In genomic region chr10:113199459-113199858, GRCh38 we compare ENCODE assay signal across 21 cellular contexts.
A peak's percentile ranks its signal among the peaks of the same experiment; 100 is the strongest.
DNase-seq lines count a peak whose midpoint lies in the region; ATAC-seq and TF ChIP-seq lines count a peak whose summit lies in the region.
"Had no signal": no experiment of that assay in that cellular context is flagged by ENCODE, and none has a peak within 500 bp of the region (broad histone marks: within the 10 kb centered on the region; RNA-seq: fewer than 3 reads in every experiment).

No MANE protein-coding gene starts in this region.

- CTCF ChIA-PET in HEK293 (lab: Yijun Ruan, JAX): interaction anchor here (0.6 kb wide), 1 partner anchor 185 kb away, joined by 3 read pairs; no protein-coding TSS in a partner anchor

- H3K36me3 ChIP-seq in HEK293 (ENCODE audit: control insufficient read depth in 2 of 2, insufficient read depth in 1 of 2, low read length in 2 of 2): no peaks in the 10 kb centered on the region
- H3K36me3 ChIP-seq: pancreas, upper lobe of left lung had no signal

- peak; percentile 64 for ATAC-seq in foreskin keratinocyte
- ATAC-seq: pancreas; stimulated activated effector memory CD8-positive, alpha-beta T cell treated with anti-CD3 and anti-CD28 coated beads, Interleukin-12 subunit alpha, Interleukin-12 subunit beta, amount 100 ng/mL, for 72 hours had no signal

- H3K9me3 ChIP-seq in HEK293 (ENCODE audit: control insufficient read depth, insufficient read depth, low read depth, low read length): no peaks in the 10 kb centered on the region
- H3K9me3 ChIP-seq: pancreas, upper lobe of left lung had no signal

- peak; percentile 18 for DNase-seq in A172 (ENCODE audit: low spot score)
- peak; percentile 13 for DNase-seq in astrocyte of the cerebellum (ENCODE audit: low read depth)
- peak in 1 of 2 donors; percentile 49 for DNase-seq in foreskin keratinocyte
- no peak for DNase-seq in G401 (ENCODE audit: low spot score)
- no peak for DNase-seq in NCI-H187 treated with DMSO at 0.1 percent for 48 hours (lab: John Stamatoyannopoulos, UW)
- no peak for DNase-seq in caudate nucleus (lab: John Stamatoyannopoulos, UW)
- no peak for DNase-seq in NCI-H1417 treated with DMSO at 0.1 percent for 48 hours (lab: John Stamatoyannopoulos, UW)
- DNase-seq: activated CD8-positive, alpha-beta memory T cell treated with anti-CD3 and anti-CD28 coated beads, Interleukin-2, amount 50 U/mL, for 4 hours; activated gamma-delta T cell; aorta; CD8-positive, alpha-beta memory T cell; DMS79 treated with DMSO at 0.1 percent for 48 hours; erythroblast; hippocampal formation; NCI-H2081; NCI-H510A treated with DMSO at 0.1 percent for 48 hours; pancreas; T1000; upper lobe of left lung had no signal

- H3K27ac ChIP-seq in HEK293 (ENCODE audit: extremely low read depth, low read depth, low read length): no peak overlapping the region
- H3K27ac ChIP-seq in foreskin keratinocyte: no peak overlapping the region
- H3K27ac ChIP-seq in caudate nucleus (ENCODE audit: low read depth, low read length): no peak overlapping the region
- H3K27ac ChIP-seq: pancreas, upper lobe of left lung had no signal

- TF ChIP-seq CTCF in HEK293 (tag by site-specific recombination; IDR thresholded peaks at IDR 0.05): no peak
- no peak for TF ChIP-seq CTCF in astrocyte of the cerebellum (IDR thresholded peaks at IDR 0.05; ENCODE audit: low read depth, low read length, missing control alignments)
- no peak for TF ChIP-seq CTCF in foreskin keratinocyte (conservative IDR thresholded peaks at IDR 0.05)

- H3K4me3 ChIP-seq in HEK293 (ENCODE audit: low read depth, low read length): no peak overlapping the region
- no peak overlapping the region for H3K4me3 ChIP-seq in astrocyte of the cerebellum (ENCODE audit: low read depth, low read length)
- H3K4me3 ChIP-seq: pancreas, upper lobe of left lung had no signal

- in situ Hi-C loops in astrocyte of the cerebellum (cut with HindIII; ENCODE audit: low sequenced_read_pairs): no loop called here
- in situ Hi-C loops in G401 (cut with HindIII; ENCODE audit: low sequenced_read_pairs): no loop called here

- H3K4me1 ChIP-seq in HEK293 (ENCODE audit: control insufficient read depth, insufficient read depth, low read length): no peaks in the 10 kb centered on the region
- H3K4me1 ChIP-seq in foreskin keratinocyte: no peaks in the 10 kb centered on the region
- H3K4me1 ChIP-seq: pancreas, upper lobe of left lung had no signal

- POLR2A ChIA-PET in HEK293 (lab: Yijun Ruan, JAX): no interaction called here

- H3K27me3 ChIP-seq in foreskin keratinocyte: no peaks in the 10 kb centered on the region
- H3K27me3 ChIP-seq: pancreas, upper lobe of left lung had no signal

TF ChIP-seq in HEK293, 187 proteins besides CTCF, POLR2A, EP300 and RAD21:
- TF ChIP-seq GLI2 (tag by site-specific recombination; IDR thresholded peaks at IDR 0.05; ENCODE audit: borderline replicate concordance, low read depth) (no peak), ZNF513 (tag by site-specific recombination; IDR thresholded peaks at IDR 0.05) (no peak), KLF9 (tag by site-specific recombination; IDR thresholded peaks at IDR 0.05; ENCODE audit: low read depth) (no peak), WT1 (tag by site-specific recombination; IDR thresholded peaks at IDR 0.05) (no peak), ZNF514 (tag by site-specific recombination; IDR thresholded peaks at IDR 0.05) (no peak), ATF2 (tag by site-specific recombination; IDR thresholded peaks at IDR 0.05; ENCODE audit: low read depth) (peak; percentile 45; the same call in 1 of the 2 replicates)

Comparison
In these comparisons a context has a peak if more than half of its experiments do, and no peak if none do; other contexts are left out.
1. DNase-seq: peak in A172 (single experiment) and astrocyte of the cerebellum (single experiment); none in G401 (single experiment), NCI-H187 treated with DMSO at 0.1 percent for 48 hours (single experiment), caudate nucleus (0 of 61) and NCI-H1417 treated with DMSO at 0.1 percent for 48 hours (single experiment).